In the genomic region with DNA sequence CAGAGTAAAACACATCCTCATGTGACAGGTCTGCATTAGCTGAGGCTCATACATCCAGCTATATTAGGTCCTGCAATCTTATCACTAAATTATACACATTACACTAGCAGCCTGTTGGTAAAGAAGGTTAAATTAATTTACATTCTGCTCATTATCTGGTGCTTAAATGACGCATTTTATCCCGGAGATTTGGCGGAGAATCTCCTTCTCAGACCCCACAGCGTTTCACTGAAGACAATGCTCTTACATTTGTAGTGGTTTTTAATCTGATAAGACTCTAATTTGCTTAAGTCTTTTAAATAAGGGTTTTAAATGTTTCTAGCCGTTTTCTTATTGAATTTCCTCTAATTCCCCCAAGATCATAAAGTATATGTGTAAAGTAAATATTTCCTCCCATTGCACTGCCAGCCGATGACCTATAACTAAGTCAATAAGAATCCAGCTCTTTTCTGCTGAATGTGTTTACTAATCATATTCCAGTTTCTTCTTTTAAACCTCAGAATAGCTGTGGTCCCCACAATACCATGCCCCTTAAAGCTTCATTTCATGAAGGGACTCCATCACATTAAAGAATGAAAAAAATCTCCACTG, we compare ENCODE assay signal across 25 cellular contexts. TPM values are rescaled to one million over a fixed set of nuclear protein-coding genes. Genes with fewer than 3 reads are reported as not detected.
"Had no signal": no experiment of that assay in that cellular context is flagged by ENCODE, and none has a peak within 500 bp of the region (broad histone marks: within the 10 kb centered on the region; RNA-seq: fewer than 3 reads in every experiment).

No MANE protein-coding gene starts in this region.

- H3K27ac Mint-ChIP-seq: activated B cell treated with CpG ODN at 0.5 μM for 24 hours; activated CD4-positive, alpha-beta T cell treated with anti-CD3 and anti-CD28 coated beads for 36 hours; activated naive CD8-positive, alpha-beta T cell treated with anti-CD3 and anti-CD28 coated beads, Interleukin-2, amount 10 ng/mL, durations not matched to agents 7 days and 5 days; naive thymus-derived CD4-positive, alpha-beta T cell; progenitor cell of endocrine pancreas; T-helper 17 cell had no signal

- H3K4me3 Mint-ChIP-seq: activated B cell treated with CpG ODN at 0.5 μM for 24 hours; activated CD4-positive, alpha-beta T cell treated with anti-CD3 and anti-CD28 coated beads for 36 hours; activated naive CD8-positive, alpha-beta T cell treated with anti-CD3 and anti-CD28 coated beads, Interleukin-2, amount 10 ng/mL, durations not matched to agents 7 days and 5 days; T-helper 17 cell had no signal

- H3K27ac ChIP-seq: cardiac muscle cell, epithelial cell of prostate, heart right ventricle, lower lobe of right lung, right atrium auricular region, upper lobe of right lung had no signal

- H3K9me3 ChIP-seq: heart right ventricle, lower lobe of right lung, right atrium auricular region, upper lobe of right lung had no signal

- FAIRE-seq: kidney had no signal

- H3K36me3 ChIP-seq: cardiac muscle cell, heart right ventricle, lower lobe of right lung, right atrium auricular region, upper lobe of right lung had no signal

- H3K4me3 ChIP-seq: cardiac muscle cell, heart right ventricle, lower lobe of right lung, right atrium auricular region, upper lobe of right lung had no signal

- ATAC-seq: activated CD4-positive, alpha-beta T cell treated with anti-CD3 and anti-CD28 coated beads for 36 hours; heart right ventricle; lower lobe of right lung; naive thymus-derived CD4-positive, alpha-beta T cell; stimulated activated naive CD8-positive, alpha-beta T cell treated with anti-CD3 and anti-CD28 coated beads, Interleukin-15, Interleukin-2, amounts not matched to agents 100 U/mL and 50 U/mL, for 24 hours; T-helper 17 cell; upper lobe of right lung had no signal

- DNase-seq: activated B cell treated with CpG ODN at 0.5 μM for 24 hours; activated CD4-positive, alpha-beta T cell treated with anti-CD3 and anti-CD28 coated beads for 36 hours; activated CD4-positive, alpha-beta T cell treated with anti-CD3 and anti-CD28 coated beads, Interleukin-2, amount 50 U/mL, for 4 hours; activated naive CD4-positive, alpha-beta T cell treated with Interleukin-2 at 50 U/mL for 16 hours; activated naive CD8-positive, alpha-beta T cell treated with anti-CD3 and anti-CD28 coated beads, Interleukin-2, amount 10 ng/mL, durations not matched to agents 7 days and 5 days; activated T-cell treated with anti-CD3 and anti-CD28 coated beads, Interleukin-2, amount 50 U/mL, for 48 hours; amygdala; cortex of kidney; heart right ventricle; kidney; lower lobe of right lung; naive thymus-derived CD4-positive, alpha-beta T cell; stimulated activated CD4-positive, alpha-beta T cell treated with anti-CD3 and anti-CD28 coated beads, Interleukin-12 subunit alpha, Interleukin-12 subunit beta, amount 100 ng/mL, for 4 hours; stimulated activated CD4-positive, alpha-beta T cell treated with anti-CD3 and anti-CD28 coated beads, Interleukin-4, amount 100 ng/mL, for 4 hours; stimulated activated naive CD8-positive, alpha-beta T cell treated with anti-CD3 and anti-CD28 coated beads, Interleukin-15, Interleukin-2, amounts not matched to agents 100 U/mL and 50 U/mL, for 24 hours; T-helper 17 cell; upper lobe of right lung had no signal

RNA-seq across cellular contexts. Expression of gene PITX2, which starts 2.1 kb away (rescaled TPM):
- total RNA-seq: activated B cell treated with CpG ODN at 0.5 μM for 24 hours; activated CD8-positive, alpha-beta memory T cell treated with anti-CD3 and anti-CD28 coated beads for 36 hours; activated naive CD8-positive, alpha-beta T cell treated with anti-CD3 and anti-CD28 coated beads, Interleukin-2, amount 10 ng/mL, durations not matched to agents 7 days and 5 days; cerebellum; lower lobe of right lung; mesenteric fat pad; naive thymus-derived CD4-positive, alpha-beta T cell; osteocyte; T-helper 17 cell; upper lobe of right lung had no signal
- polyA plus RNA-seq: naive thymus-derived CD4-positive, alpha-beta T cell had no signal
